Comparison of ENCODE assay signal across 1 cellular context in genomic region chr10:101602767-101603398, GRCh38.
TF ChIP-seq lines count a peak whose summit lies in the region.

No MANE protein-coding gene starts in this region.

TF ChIP-seq in K562, 482 proteins besides CTCF, POLR2A, EP300 and RAD21 (continued from another document and continues in another):
- no peak for TF ChIP-seq REST (CRISPR knock-in tag; IDR thresholded peaks at IDR 0.05; ENCODE audit: low read depth)
- TF ChIP-seq KLF6 (CRISPR knock-in tag; IDR thresholded peaks at IDR 0.05; ENCODE audit: borderline replicate concordance), result no peak
- no peak for TF ChIP-seq SMAD1 (IDR thresholded peaks at IDR 0.05; ENCODE audit: low read depth, low read length, partially characterized antibody)
- TF ChIP-seq, protein P1, sequence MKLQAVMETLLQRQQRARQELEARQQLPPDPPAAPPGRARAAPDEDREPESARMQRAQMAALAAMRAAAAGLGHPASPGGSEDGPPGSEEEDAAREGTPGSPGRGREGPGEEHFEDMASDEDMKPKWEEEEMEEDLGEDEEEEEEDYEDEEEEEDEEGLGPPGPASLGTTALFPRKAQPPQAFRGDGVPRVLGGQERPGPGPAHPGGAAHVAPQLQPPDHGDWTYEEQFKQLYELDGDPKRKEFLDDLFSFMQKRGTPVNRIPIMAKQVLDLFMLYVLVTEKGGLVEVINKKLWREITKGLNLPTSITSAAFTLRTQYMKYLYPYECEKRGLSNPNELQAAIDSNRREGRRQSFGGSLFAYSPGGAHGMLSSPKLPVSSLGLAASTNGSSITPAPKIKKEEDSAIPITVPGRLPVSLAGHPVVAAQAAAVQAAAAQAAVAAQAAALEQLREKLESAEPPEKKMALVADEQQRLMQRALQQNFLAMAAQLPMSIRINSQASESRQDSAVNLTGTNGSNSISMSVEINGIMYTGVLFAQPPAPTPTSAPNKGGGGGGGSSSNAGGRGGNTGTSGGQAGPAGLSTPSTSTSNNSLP (IDR thresholded peaks at IDR 0.05; ENCODE audit: borderline replicate concordance, low read depth, low read length), result peak; percentile 61; the same call in 1 of the 2 replicates
- TF ChIP-seq NFIC (IDR thresholded peaks at IDR 0.05), result no peak
- no peak for TF ChIP-seq PPARD (CRISPR knock-in tag; IDR thresholded peaks at IDR 0.05)
- peak; percentile 74; the same call in 1 of the 2 replicates for TF ChIP-seq ZKSCAN3 (CRISPR knock-in tag; IDR thresholded peaks at IDR 0.05)
- TF ChIP-seq ZNF511 (CRISPR knock-in tag; IDR thresholded peaks at IDR 0.05), result peak; percentile 29; the same call in 1 of the 2 replicates
- TF ChIP-seq SMAD2 (IDR thresholded peaks at IDR 0.05; ENCODE audit: low read depth, low read length), result no peak
- TF ChIP-seq MAFG (tag; conservative IDR thresholded peaks at IDR 0.05), result no peak
- TF ChIP-seq MBD1 (CRISPR knock-in tag; IDR thresholded peaks at IDR 0.05), result no peak
- no peak for TF ChIP-seq RUNX1 (IDR thresholded peaks at IDR 0.05; ENCODE audit: low read depth)
- no peak for TF ChIP-seq XRCC3 (IDR thresholded peaks at IDR 0.05)
- no peak for TF ChIP-seq ETS2 (tag; IDR thresholded peaks at IDR 0.05; ENCODE audit: borderline replicate concordance, poor library complexity, severe bottlenecking)
- no peak for TF ChIP-seq ZBTB5 (IDR thresholded peaks at IDR 0.05)
- TF ChIP-seq STAG1 (CRISPR knock-in tag; IDR thresholded peaks at IDR 0.05; ENCODE audit: borderline replicate concordance), result peak; percentile 82; the same call in 1 of the 2 replicates
- peak; percentile 91 for TF ChIP-seq LCOR (CRISPR knock-in tag; IDR thresholded peaks at IDR 0.05)
- TF ChIP-seq ZNF316 (IDR thresholded peaks at IDR 0.05), result no peak
- TF ChIP-seq GABPB1 (CRISPR knock-in tag; IDR thresholded peaks at IDR 0.05), result 0 out of 2 replicates have a peak, but pooled peaks have one; percentile 22
- peak; percentile 44; the same call in 1 of the 2 replicates for TF ChIP-seq RB1 (IDR thresholded peaks at IDR 0.05; ENCODE audit: low read depth)
- TF ChIP-seq ZHX1 (conservative IDR thresholded peaks at IDR 0.05; ENCODE audit: low read length), result 0 out of 2 replicates have a peak, but pooled peaks have one; percentile 49
- TF ChIP-seq CC2D1A (IDR thresholded peaks at IDR 0.05), result peak; percentile 64; the same call in 1 of the 2 replicates
- TF ChIP-seq, protein P2, sequence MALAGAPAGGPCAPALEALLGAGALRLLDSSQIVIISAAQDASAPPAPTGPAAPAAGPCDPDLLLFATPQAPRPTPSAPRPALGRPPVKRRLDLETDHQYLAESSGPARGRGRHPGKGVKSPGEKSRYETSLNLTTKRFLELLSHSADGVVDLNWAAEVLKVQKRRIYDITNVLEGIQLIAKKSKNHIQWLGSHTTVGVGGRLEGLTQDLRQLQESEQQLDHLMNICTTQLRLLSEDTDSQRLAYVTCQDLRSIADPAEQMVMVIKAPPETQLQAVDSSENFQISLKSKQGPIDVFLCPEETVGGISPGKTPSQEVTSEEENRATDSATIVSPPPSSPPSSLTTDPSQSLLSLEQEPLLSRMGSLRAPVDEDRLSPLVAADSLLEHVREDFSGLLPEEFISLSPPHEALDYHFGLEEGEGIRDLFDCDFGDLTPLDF (CRISPR knock-in tag; IDR thresholded peaks at IDR 0.05), result no peak
- TF ChIP-seq, protein P3, sequence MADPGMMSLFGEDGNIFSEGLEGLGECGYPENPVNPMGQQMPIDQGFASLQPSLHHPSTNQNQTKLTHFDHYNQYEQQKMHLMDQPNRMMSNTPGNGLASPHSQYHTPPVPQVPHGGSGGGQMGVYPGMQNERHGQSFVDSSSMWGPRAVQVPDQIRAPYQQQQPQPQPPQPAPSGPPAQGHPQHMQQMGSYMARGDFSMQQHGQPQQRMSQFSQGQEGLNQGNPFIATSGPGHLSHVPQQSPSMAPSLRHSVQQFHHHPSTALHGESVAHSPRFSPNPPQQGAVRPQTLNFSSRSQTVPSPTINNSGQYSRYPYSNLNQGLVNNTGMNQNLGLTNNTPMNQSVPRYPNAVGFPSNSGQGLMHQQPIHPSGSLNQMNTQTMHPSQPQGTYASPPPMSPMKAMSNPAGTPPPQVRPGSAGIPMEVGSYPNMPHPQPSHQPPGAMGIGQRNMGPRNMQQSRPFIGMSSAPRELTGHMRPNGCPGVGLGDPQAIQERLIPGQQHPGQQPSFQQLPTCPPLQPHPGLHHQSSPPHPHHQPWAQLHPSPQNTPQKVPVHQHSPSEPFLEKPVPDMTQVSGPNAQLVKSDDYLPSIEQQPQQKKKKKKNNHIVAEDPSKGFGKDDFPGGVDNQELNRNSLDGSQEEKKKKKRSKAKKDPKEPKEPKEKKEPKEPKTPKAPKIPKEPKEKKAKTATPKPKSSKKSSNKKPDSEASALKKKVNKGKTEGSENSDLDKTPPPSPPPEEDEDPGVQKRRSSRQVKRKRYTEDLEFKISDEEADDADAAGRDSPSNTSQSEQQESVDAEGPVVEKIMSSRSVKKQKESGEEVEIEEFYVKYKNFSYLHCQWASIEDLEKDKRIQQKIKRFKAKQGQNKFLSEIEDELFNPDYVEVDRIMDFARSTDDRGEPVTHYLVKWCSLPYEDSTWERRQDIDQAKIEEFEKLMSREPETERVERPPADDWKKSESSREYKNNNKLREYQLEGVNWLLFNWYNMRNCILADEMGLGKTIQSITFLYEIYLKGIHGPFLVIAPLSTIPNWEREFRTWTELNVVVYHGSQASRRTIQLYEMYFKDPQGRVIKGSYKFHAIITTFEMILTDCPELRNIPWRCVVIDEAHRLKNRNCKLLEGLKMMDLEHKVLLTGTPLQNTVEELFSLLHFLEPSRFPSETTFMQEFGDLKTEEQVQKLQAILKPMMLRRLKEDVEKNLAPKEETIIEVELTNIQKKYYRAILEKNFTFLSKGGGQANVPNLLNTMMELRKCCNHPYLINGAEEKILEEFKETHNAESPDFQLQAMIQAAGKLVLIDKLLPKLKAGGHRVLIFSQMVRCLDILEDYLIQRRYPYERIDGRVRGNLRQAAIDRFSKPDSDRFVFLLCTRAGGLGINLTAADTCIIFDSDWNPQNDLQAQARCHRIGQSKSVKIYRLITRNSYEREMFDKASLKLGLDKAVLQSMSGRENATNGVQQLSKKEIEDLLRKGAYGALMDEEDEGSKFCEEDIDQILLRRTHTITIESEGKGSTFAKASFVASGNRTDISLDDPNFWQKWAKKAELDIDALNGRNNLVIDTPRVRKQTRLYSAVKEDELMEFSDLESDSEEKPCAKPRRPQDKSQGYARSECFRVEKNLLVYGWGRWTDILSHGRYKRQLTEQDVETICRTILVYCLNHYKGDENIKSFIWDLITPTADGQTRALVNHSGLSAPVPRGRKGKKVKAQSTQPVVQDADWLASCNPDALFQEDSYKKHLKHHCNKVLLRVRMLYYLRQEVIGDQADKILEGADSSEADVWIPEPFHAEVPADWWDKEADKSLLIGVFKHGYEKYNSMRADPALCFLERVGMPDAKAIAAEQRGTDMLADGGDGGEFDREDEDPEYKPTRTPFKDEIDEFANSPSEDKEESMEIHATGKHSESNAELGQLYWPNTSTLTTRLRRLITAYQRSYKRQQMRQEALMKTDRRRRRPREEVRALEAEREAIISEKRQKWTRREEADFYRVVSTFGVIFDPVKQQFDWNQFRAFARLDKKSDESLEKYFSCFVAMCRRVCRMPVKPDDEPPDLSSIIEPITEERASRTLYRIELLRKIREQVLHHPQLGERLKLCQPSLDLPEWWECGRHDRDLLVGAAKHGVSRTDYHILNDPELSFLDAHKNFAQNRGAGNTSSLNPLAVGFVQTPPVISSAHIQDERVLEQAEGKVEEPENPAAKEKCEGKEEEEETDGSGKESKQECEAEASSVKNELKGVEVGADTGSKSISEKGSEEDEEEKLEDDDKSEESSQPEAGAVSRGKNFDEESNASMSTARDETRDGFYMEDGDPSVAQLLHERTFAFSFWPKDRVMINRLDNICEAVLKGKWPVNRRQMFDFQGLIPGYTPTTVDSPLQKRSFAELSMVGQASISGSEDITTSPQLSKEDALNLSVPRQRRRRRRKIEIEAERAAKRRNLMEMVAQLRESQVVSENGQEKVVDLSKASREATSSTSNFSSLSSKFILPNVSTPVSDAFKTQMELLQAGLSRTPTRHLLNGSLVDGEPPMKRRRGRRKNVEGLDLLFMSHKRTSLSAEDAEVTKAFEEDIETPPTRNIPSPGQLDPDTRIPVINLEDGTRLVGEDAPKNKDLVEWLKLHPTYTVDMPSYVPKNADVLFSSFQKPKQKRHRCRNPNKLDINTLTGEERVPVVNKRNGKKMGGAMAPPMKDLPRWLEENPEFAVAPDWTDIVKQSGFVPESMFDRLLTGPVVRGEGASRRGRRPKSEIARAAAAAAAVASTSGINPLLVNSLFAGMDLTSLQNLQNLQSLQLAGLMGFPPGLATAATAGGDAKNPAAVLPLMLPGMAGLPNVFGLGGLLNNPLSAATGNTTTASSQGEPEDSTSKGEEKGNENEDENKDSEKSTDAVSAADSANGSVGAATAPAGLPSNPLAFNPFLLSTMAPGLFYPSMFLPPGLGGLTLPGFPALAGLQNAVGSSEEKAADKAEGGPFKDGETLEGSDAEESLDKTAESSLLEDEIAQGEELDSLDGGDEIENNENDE (IDR thresholded peaks at IDR 0.05; ENCODE audit: low read depth, low read length), result no peak
- TF ChIP-seq ZNF696 (CRISPR knock-in tag; conservative IDR thresholded peaks at IDR 0.05), result no peak
- TF ChIP-seq ARID2 (IDR thresholded peaks at IDR 0.05), result 0 out of 2 replicates have a peak, but pooled peaks have one; percentile 37
- TF ChIP-seq TEAD4 (IDR thresholded peaks at IDR 0.05; ENCODE audit: low read length), result 0 out of 2 replicates have a peak, but pooled peaks have one; percentile 15
- no peak for TF ChIP-seq TEAD4 (CRISPR knock-in tag; IDR thresholded peaks at IDR 0.05; ENCODE audit: borderline replicate concordance)
- TF ChIP-seq NFIX (CRISPR knock-in tag; IDR thresholded peaks at IDR 0.05; ENCODE audit: low read depth), result no peak
- TF ChIP-seq ZNF507 (tag; conservative IDR thresholded peaks at IDR 0.05), result no peak
